26 cellular contexts compared by ENCODE assay signal in genomic region chr22:42236268-42236667, GRCh38. TPM values are rescaled to one million over a fixed set of nuclear protein-coding genes. Genes with fewer than 3 reads are reported as not detected.
DNase-seq lines count a peak whose midpoint lies in the region; ATAC-seq and TF ChIP-seq lines count a peak whose summit lies in the region.
"Had no signal": no experiment of that assay in that cellular context is flagged by ENCODE, and none has a peak within 500 bp of the region (broad histone marks: within the 10 kb centered on the region; RNA-seq: fewer than 3 reads in every experiment).

No MANE protein-coding gene starts in this region.

- peak overlapping the region; percentile 48 for H3K4me2 ChIP-seq in neural progenitor cell
- H3K4me2 ChIP-seq: PC-9 had no signal

- H3K27me3 ChIP-seq in CD8-positive, alpha-beta T cell (ENCODE audit: insufficient read depth, low read length), result no peaks in the 10 kb centered on the region
- no peaks in the 10 kb centered on the region for H3K27me3 ChIP-seq in neural progenitor cell

- no peak for ATAC-seq in CD8-positive, alpha-beta T cell
- no peak for ATAC-seq in central memory CD8-positive, alpha-beta T cell (replicated peaks; ENCODE audit: extremely low read depth, poor library complexity, severe bottlenecking)
- no peak for ATAC-seq in HG02970 (IDR thresholded peaks at IDR 0.05; ENCODE audit: low FRiP score, unreplicated experiment)
- ATAC-seq in HG02623 (IDR thresholded peaks at IDR 0.05; ENCODE audit: unreplicated experiment), result no peak
- ATAC-seq: GM12878 had no signal

- no peaks in the 10 kb centered on the region for H3K9me3 ChIP-seq in CD8-positive, alpha-beta T cell (ENCODE audit: low read length)
- peaks cover 8% of the 10 kb centered on the region for H3K9me3 ChIP-seq in neural progenitor cell (ENCODE audit: low read depth)

- H3K27me3 Mint-ChIP-seq in CD8-positive, alpha-beta T cell (ENCODE audit: low read depth), result no peaks in the 10 kb centered on the region
- H3K27me3 Mint-ChIP-seq in central memory CD8-positive, alpha-beta T cell, result no peaks in the 10 kb centered on the region
- H3K27me3 Mint-ChIP-seq in neural progenitor cell (ENCODE audit: insufficient read depth, low read depth), result no peaks in the 10 kb centered on the region

- intact Hi-C loops in CD8-positive, alpha-beta T cell (cut with DNase I, micrococcal nuclease), result no loop called here

- POLR2A ChIA-PET in CD8-positive, alpha-beta T cell (lab: Charles Lee), result no interaction called here

- H3K36me3 Mint-ChIP-seq in CD8-positive, alpha-beta T cell, result peaks cover 27% of the 10 kb centered on the region
- H3K36me3 Mint-ChIP-seq in central memory CD8-positive, alpha-beta T cell (ENCODE audit: insufficient read depth), result peaks cover 3% of the 10 kb centered on the region
- H3K36me3 Mint-ChIP-seq in neural progenitor cell, result peaks cover 23% of the 10 kb centered on the region

- CTCF ChIA-PET in CD8-positive, alpha-beta T cell (lab: Charles Lee), result no interaction called here

- peaks cover 61% of the 10 kb centered on the region for H4K20me1 ChIP-seq in neural progenitor cell (ENCODE audit: low read depth)

- H3K27ac ChIP-seq in CD8-positive, alpha-beta T cell (ENCODE audit: low read depth, low read length), result no peak overlapping the region
- H3K27ac ChIP-seq in neural progenitor cell, result no peak overlapping the region
- H3K27ac ChIP-seq: 22Rv1, GM23248, HL-60, PC-9 had no signal

- H2AFZ ChIP-seq in neural progenitor cell (replicated peaks), result no peak overlapping the region
- H2AFZ ChIP-seq: GM23248, PC-9 had no signal

- peak; percentile 3 for DNase-seq in NCI-H82 (lab: John Stamatoyannopoulos, UW)
- no peak for DNase-seq in NCI-H82 treated with DMSO at 0.1 percent for 48 hours (lab: John Stamatoyannopoulos, UW; ENCODE audit: unreplicated experiment)
- no peak for DNase-seq in CD8-positive, alpha-beta T cell
- no peak for DNase-seq in central memory CD8-positive, alpha-beta T cell (ENCODE audit: low spot score in 2 of 2)
- DNase-seq in neural progenitor cell (ENCODE audit: low spot score), result peak; percentile 54
- DNase-seq in GDM1 (lab: John Stamatoyannopoulos, UW), result no peak
- DNase-seq: DMS53, GM23248, HFFc6, Karpas-422, MV-4-11, NCI-H1105, NCI-H1436 treated with DMSO at 0.1 percent for 48 hours, NCI-H187 treated with DMSO at 0.1 percent for 48 hours, NCI-H2107, NCI-H524, NCI-H774, PC-9, RPMI8226, SHP77 had no signal

- peaks cover 4% of the 10 kb centered on the region for H3K9me3 Mint-ChIP-seq in CD8-positive, alpha-beta T cell
- no peaks in the 10 kb centered on the region for H3K9me3 Mint-ChIP-seq in central memory CD8-positive, alpha-beta T cell
- H3K9me3 Mint-ChIP-seq in neural progenitor cell, result peaks cover 20% of the 10 kb centered on the region

- H3K4me3 Mint-ChIP-seq in CD8-positive, alpha-beta T cell, result no peak overlapping the region
- H3K4me3 Mint-ChIP-seq in central memory CD8-positive, alpha-beta T cell, result no peak overlapping the region
- H3K4me3 Mint-ChIP-seq in neural progenitor cell, result no peak overlapping the region
- H3K4me3 Mint-ChIP-seq: HFFc6 had no signal

- H3K4me3 ChIP-seq in CD8-positive, alpha-beta T cell (ENCODE audit: low read depth, low read length), result no peak overlapping the region
- H3K4me3 ChIP-seq in neural progenitor cell, result no peak overlapping the region
- H3K4me3 ChIP-seq: GM12878, GM23248, HAP-1, PC-9 had no signal

- H3K4me1 ChIP-seq in CD8-positive, alpha-beta T cell (ENCODE audit: insufficient read depth, low read length), result peaks cover 12% of the 10 kb centered on the region
- H3K4me1 ChIP-seq in neural progenitor cell, result peaks cover 15% of the 10 kb centered on the region
- H3K4me1 ChIP-seq: HAP-1 had no signal

- peaks cover 98% of the 10 kb centered on the region for H3K79me2 ChIP-seq in neural progenitor cell (ENCODE audit: low read depth)

- no peak for TF ChIP-seq CTCF in CD8-positive, alpha-beta T cell (IDR thresholded peaks at IDR 0.05)
- TF ChIP-seq CTCF in neural progenitor cell (IDR thresholded peaks at IDR 0.05), result no peak

- H3K9ac ChIP-seq in neural progenitor cell, result no peak overlapping the region
- H3K9ac ChIP-seq: GM23248 had no signal

- H3K27ac Mint-ChIP-seq in CD8-positive, alpha-beta T cell, result peak overlapping the region; percentile 23
- peak overlapping the region; percentile 62 for H3K27ac Mint-ChIP-seq in central memory CD8-positive, alpha-beta T cell (ENCODE audit: low read depth)
- H3K27ac Mint-ChIP-seq in neural progenitor cell, result no peak overlapping the region
- H3K27ac Mint-ChIP-seq: HFFc6 had no signal

- peaks cover 54% of the 10 kb centered on the region for H3K4me1 Mint-ChIP-seq in CD8-positive, alpha-beta T cell (ENCODE audit: low read depth)
- H3K4me1 Mint-ChIP-seq in central memory CD8-positive, alpha-beta T cell, result peaks cover 71% of the 10 kb centered on the region
- peaks cover 11% of the 10 kb centered on the region for H3K4me1 Mint-ChIP-seq in neural progenitor cell

- H3K36me3 ChIP-seq in CD8-positive, alpha-beta T cell (ENCODE audit: insufficient read depth, low read length), result no peaks in the 10 kb centered on the region
- no peaks in the 10 kb centered on the region for H3K36me3 ChIP-seq in neural progenitor cell
- H3K36me3 ChIP-seq: HAP-1 had no signal

- peaks cover 17% of the 10 kb centered on the region for H3F3A ChIP-seq in neural progenitor cell (ENCODE audit: low read depth)

RNA-seq across cellular contexts. Expression of gene TCF20, which starts 34.2 kb away (rescaled TPM):
- total RNA-seq in CD8-positive, alpha-beta T cell, result 10 to 100 TPM; 50.7 to 60.6 TPM
- total RNA-seq in neural progenitor cell (ENCODE audit: low replicate concordance), result 53.7 and 67.4 TPM in 2 replicates

Comparison
In these comparisons a context has a peak if more than half of its experiments do, and no peak if none do; other contexts are left out.
1. DNase-seq: peak in NCI-H82 (single experiment) and neural progenitor cell (single experiment); none in NCI-H82 treated with DMSO at 0.1 percent for 48 hours (single experiment), CD8-positive, alpha-beta T cell (0 of 7), central memory CD8-positive, alpha-beta T cell (0 of 2) and GDM1 (single experiment).